In genomic region chr5:31581498-31582099, GRCh38 we compare ENCODE assay signal across 2 cellular contexts.
TF ChIP-seq lines count a peak whose summit lies in the region.

No MANE protein-coding gene starts in this region.

TF ChIP-seq in K562, 482 proteins besides CTCF, POLR2A, EP300 and RAD21 (continues in another document):
- TF ChIP-seq ILK (tag; IDR thresholded peaks at IDR 0.05; ENCODE audit: borderline replicate concordance, low read depth) (no peak), CCNT2 (IDR thresholded peaks at IDR 0.05; ENCODE audit: borderline replicate concordance, extremely low read depth, insufficient read length, low read depth, low read length) (no peak), ZKSCAN1 (IDR thresholded peaks at IDR 0.05; ENCODE audit: low read depth, low read length) (no peak), MXD1 (CRISPR knock-in tag; IDR thresholded peaks at IDR 0.05; ENCODE audit: borderline replicate concordance, poor library complexity, severe bottlenecking) (no peak), FOXK1 (CRISPR knock-in tag; IDR thresholded peaks at IDR 0.05; ENCODE audit: borderline replicate concordance) (no peak), NR2C1 (IDR thresholded peaks at IDR 0.05) (no peak), NR2C1 (tag; IDR thresholded peaks at IDR 0.05) (no peak), BRCA1 (IDR thresholded peaks at IDR 0.05) (no peak), BRCA1 (CRISPR knock-in tag; IDR thresholded peaks at IDR 0.05) (no peak), MYBL2 (IDR thresholded peaks at IDR 0.05; ENCODE audit: low read depth) (no peak), MYBL2 (CRISPR knock-in tag; IDR thresholded peaks at IDR 0.05; ENCODE audit: borderline replicate concordance) (no peak), ZNF778 (CRISPR knock-in tag; IDR thresholded peaks at IDR 0.05) (no peak), CEBPZ (IDR thresholded peaks at IDR 0.05; ENCODE audit: borderline replicate concordance, low read depth, low read length) (no peak), MITF (IDR thresholded peaks at IDR 0.05) (no peak), TSC22D4 (tag; IDR thresholded peaks at IDR 0.05) (no peak), EGR1 (conservative IDR thresholded peaks at IDR 0.05) (no peak), MTF1 (CRISPR knock-in tag; IDR thresholded peaks at IDR 0.05; ENCODE audit: borderline replicate concordance) (no peak), CEBPG (CRISPR knock-in tag; IDR thresholded peaks at IDR 0.05) (no peak), CEBPG (tag; conservative IDR thresholded peaks at IDR 0.05 in 1 of 2, IDR thresholded peaks at IDR 0.05 in 1 of 2) (peak; percentile 70 to 80), SMC3 (conservative IDR thresholded peaks at IDR 0.05; ENCODE audit: insufficient read depth, low read depth, low read length) (peak; percentile 36; the same call in 1 of the 2 replicates), ZBTB1 (CRISPR knock-in tag; IDR thresholded peaks at IDR 0.05; ENCODE audit: borderline replicate concordance, low read depth) (no peak), ZNF384 (IDR thresholded peaks at IDR 0.05; ENCODE audit: low read depth, low read length) (peak; percentile 66), NFXL1 (CRISPR knock-in tag; IDR thresholded peaks at IDR 0.05) (no peak), ADNP (tag; IDR thresholded peaks at IDR 0.05) (no peak)
- TF ChIP-seq, protein P1, sequence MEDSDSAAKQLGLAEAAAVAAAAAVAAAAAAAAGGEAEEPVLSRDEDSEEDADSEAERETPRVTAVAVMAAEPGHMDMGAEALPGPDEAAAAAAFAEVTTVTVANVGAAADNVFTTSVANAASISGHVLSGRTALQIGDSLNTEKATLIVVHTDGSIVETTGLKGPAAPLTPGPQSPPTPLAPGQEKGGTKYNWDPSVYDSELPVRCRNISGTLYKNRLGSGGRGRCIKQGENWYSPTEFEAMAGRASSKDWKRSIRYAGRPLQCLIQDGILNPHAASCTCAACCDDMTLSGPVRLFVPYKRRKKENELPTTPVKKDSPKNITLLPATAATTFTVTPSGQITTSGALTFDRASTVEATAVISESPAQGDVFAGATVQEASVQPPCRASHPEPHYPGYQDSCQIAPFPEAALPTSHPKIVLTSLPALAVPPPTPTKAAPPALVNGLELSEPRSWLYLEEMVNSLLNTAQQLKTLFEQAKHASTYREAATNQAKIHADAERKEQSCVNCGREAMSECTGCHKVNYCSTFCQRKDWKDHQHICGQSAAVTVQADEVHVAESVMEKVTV (CRISPR knock-in tag; IDR thresholded peaks at IDR 0.05) = peak; percentile 70
- TF ChIP-seq, protein P2, sequence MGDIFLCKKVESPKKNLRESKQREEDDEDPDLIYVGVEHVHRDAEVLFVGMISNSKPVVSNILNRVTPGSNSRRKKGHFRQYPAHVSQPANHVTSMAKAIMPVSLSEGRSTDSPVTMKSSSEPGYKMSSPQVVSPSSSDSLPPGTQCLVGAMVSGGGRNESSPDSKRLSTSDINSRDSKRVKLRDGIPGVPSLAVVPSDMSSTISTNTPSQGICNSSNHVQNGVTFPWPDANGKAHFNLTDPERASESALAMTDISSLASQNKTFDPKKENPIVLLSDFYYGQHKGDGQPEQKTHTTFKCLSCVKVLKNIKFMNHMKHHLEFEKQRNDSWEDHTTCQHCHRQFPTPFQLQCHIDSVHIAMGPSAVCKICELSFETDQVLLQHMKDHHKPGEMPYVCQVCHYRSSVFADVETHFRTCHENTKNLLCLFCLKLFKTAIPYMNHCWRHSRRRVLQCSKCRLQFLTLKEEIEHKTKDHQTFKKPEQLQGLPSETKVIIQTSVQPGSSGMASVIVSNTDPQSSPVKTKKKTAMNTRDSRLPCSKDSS (IDR thresholded peaks at IDR 0.05; ENCODE audit: low read depth, partially characterized antibody) = no peak

TF ChIP-seq in liver, 16 proteins besides CTCF, POLR2A, EP300 and RAD21:
- no peak for TF ChIP-seq YY1 (IDR thresholded peaks at IDR 0.05)
- TF ChIP-seq, protein P3, sequence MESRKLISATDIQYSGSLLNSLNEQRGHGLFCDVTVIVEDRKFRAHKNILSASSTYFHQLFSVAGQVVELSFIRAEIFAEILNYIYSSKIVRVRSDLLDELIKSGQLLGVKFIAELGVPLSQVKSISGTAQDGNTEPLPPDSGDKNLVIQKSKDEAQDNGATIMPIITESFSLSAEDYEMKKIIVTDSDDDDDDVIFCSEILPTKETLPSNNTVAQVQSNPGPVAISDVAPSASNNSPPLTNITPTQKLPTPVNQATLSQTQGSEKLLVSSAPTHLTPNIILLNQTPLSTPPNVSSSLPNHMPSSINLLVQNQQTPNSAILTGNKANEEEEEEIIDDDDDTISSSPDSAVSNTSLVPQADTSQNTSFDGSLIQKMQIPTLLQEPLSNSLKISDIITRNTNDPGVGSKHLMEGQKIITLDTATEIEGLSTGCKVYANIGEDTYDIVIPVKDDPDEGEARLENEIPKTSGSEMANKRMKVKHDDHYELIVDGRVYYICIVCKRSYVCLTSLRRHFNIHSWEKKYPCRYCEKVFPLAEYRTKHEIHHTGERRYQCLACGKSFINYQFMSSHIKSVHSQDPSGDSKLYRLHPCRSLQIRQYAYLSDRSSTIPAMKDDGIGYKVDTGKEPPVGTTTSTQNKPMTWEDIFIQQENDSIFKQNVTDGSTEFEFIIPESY (IDR thresholded peaks at IDR 0.05) = no peak
- no peak for TF ChIP-seq RXRA (IDR thresholded peaks at IDR 0.05)
- TF ChIP-seq HNF4G (IDR thresholded peaks at IDR 0.05) = no peak
- TF ChIP-seq, protein P4, sequence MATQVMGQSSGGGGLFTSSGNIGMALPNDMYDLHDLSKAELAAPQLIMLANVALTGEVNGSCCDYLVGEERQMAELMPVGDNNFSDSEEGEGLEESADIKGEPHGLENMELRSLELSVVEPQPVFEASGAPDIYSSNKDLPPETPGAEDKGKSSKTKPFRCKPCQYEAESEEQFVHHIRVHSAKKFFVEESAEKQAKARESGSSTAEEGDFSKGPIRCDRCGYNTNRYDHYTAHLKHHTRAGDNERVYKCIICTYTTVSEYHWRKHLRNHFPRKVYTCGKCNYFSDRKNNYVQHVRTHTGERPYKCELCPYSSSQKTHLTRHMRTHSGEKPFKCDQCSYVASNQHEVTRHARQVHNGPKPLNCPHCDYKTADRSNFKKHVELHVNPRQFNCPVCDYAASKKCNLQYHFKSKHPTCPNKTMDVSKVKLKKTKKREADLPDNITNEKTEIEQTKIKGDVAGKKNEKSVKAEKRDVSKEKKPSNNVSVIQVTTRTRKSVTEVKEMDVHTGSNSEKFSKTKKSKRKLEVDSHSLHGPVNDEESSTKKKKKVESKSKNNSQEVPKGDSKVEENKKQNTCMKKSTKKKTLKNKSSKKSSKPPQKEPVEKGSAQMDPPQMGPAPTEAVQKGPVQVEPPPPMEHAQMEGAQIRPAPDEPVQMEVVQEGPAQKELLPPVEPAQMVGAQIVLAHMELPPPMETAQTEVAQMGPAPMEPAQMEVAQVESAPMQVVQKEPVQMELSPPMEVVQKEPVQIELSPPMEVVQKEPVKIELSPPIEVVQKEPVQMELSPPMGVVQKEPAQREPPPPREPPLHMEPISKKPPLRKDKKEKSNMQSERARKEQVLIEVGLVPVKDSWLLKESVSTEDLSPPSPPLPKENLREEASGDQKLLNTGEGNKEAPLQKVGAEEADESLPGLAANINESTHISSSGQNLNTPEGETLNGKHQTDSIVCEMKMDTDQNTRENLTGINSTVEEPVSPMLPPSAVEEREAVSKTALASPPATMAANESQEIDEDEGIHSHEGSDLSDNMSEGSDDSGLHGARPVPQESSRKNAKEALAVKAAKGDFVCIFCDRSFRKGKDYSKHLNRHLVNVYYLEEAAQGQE (IDR thresholded peaks at IDR 0.05) = no peak
- no peak for TF ChIP-seq MAX (IDR thresholded peaks at IDR 0.05)
